ENCODE assay signal across 1 cellular context in the genomic region with DNA sequence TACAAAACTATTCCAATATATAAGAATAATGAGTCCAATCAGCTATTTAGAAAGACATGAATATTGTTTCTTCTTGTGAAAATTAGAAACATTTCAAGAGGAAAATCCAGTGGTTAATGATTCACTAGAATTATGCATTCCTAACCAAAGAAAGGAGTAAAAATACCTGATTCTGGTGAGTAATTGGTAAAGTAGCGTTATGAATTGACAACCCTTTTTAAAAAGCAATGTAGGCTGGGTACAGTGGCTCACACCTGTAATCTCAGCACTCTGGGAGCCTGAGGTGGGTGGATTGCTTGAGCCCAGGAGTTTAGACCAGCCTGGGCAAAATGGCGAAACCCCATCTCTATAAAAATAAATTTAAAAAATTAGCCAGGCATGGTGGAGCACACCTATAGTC.
TF ChIP-seq lines count a peak whose summit lies in the region.

No MANE protein-coding gene starts in this region.

TF ChIP-seq in SK-N-SH treated with all-trans-retinoic acid at 6 μM for 48 hours, 23 proteins besides CTCF, POLR2A, EP300 and RAD21 (continued from another document):
- TF ChIP-seq, protein P1, sequence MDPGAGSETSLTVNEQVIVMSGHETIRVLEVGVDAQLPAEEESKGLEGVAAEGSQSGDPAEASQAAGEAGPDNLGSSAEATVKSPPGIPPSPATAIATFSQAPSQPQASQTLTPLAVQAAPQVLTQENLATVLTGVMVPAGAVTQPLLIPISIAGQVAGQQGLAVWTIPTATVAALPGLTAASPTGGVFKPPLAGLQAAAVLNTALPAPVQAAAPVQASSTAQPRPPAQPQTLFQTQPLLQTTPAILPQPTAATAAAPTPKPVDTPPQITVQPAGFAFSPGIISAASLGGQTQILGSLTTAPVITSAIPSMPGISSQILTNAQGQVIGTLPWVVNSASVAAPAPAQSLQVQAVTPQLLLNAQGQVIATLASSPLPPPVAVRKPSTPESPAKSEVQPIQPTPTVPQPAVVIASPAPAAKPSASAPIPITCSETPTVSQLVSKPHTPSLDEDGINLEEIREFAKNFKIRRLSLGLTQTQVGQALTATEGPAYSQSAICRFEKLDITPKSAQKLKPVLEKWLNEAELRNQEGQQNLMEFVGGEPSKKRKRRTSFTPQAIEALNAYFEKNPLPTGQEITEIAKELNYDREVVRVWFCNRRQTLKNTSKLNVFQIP (CRISPR knock-in tag; IDR thresholded peaks at IDR 0.05; ENCODE audit: borderline replicate concordance, low read depth), result no peak
